1 cellular context compared by ENCODE assay signal in genomic region chr16:74991593-74992403, GRCh38.
TF ChIP-seq lines count a peak whose summit lies in the region.

No MANE protein-coding gene starts in this region.

TF ChIP-seq in HepG2, 621 proteins besides CTCF, POLR2A, EP300 and RAD21 (continued from another document and continues in another):
- TF ChIP-seq, protein P1, sequence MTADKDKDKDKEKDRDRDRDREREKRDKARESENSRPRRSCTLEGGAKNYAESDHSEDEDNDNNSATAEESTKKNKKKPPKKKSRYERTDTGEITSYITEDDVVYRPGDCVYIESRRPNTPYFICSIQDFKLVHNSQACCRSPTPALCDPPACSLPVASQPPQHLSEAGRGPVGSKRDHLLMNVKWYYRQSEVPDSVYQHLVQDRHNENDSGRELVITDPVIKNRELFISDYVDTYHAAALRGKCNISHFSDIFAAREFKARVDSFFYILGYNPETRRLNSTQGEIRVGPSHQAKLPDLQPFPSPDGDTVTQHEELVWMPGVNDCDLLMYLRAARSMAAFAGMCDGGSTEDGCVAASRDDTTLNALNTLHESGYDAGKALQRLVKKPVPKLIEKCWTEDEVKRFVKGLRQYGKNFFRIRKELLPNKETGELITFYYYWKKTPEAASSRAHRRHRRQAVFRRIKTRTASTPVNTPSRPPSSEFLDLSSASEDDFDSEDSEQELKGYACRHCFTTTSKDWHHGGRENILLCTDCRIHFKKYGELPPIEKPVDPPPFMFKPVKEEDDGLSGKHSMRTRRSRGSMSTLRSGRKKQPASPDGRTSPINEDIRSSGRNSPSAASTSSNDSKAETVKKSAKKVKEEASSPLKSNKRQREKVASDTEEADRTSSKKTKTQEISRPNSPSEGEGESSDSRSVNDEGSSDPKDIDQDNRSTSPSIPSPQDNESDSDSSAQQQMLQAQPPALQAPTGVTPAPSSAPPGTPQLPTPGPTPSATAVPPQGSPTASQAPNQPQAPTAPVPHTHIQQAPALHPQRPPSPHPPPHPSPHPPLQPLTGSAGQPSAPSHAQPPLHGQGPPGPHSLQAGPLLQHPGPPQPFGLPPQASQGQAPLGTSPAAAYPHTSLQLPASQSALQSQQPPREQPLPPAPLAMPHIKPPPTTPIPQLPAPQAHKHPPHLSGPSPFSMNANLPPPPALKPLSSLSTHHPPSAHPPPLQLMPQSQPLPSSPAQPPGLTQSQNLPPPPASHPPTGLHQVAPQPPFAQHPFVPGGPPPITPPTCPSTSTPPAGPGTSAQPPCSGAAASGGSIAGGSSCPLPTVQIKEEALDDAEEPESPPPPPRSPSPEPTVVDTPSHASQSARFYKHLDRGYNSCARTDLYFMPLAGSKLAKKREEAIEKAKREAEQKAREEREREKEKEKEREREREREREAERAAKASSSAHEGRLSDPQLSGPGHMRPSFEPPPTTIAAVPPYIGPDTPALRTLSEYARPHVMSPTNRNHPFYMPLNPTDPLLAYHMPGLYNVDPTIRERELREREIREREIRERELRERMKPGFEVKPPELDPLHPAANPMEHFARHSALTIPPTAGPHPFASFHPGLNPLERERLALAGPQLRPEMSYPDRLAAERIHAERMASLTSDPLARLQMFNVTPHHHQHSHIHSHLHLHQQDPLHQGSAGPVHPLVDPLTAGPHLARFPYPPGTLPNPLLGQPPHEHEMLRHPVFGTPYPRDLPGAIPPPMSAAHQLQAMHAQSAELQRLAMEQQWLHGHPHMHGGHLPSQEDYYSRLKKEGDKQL (CRISPR knock-in tag; IDR thresholded peaks at IDR 0.05; ENCODE audit: low read depth): peak; percentile 70
- TF ChIP-seq CHD2 (IDR thresholded peaks at IDR 0.05; ENCODE audit: low read depth, low read length): no peak
- TF ChIP-seq SSRP1 (CRISPR knock-in tag; IDR thresholded peaks at IDR 0.05): no peak
- 0 out of 2 replicates have a peak, but pooled peaks have one; percentile 13 for TF ChIP-seq NCOA5 (CRISPR knock-in tag; IDR thresholded peaks at IDR 0.05)
- peak; percentile 70 for TF ChIP-seq ATF3 (CRISPR knock-in tag; IDR thresholded peaks at IDR 0.05)
- TF ChIP-seq ZNF260 (CRISPR knock-in tag; IDR thresholded peaks at IDR 0.05; ENCODE audit: borderline replicate concordance, low read depth): no peak
- TF ChIP-seq, protein P2, sequence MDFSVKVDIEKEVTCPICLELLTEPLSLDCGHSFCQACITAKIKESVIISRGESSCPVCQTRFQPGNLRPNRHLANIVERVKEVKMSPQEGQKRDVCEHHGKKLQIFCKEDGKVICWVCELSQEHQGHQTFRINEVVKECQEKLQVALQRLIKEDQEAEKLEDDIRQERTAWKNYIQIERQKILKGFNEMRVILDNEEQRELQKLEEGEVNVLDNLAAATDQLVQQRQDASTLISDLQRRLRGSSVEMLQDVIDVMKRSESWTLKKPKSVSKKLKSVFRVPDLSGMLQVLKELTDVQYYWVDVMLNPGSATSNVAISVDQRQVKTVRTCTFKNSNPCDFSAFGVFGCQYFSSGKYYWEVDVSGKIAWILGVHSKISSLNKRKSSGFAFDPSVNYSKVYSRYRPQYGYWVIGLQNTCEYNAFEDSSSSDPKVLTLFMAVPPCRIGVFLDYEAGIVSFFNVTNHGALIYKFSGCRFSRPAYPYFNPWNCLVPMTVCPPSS (IDR thresholded peaks at IDR 0.05): no peak
- TF ChIP-seq KAT8 (CRISPR knock-in tag; IDR thresholded peaks at IDR 0.05): peak; percentile 68
- no peak for TF ChIP-seq NFRKB (IDR thresholded peaks at IDR 0.05)
- no peak for TF ChIP-seq GTF2F1 (IDR thresholded peaks at IDR 0.05; ENCODE audit: low read length)
- no peak for TF ChIP-seq ATF1 (CRISPR knock-in tag; IDR thresholded peaks at IDR 0.05)
- TF ChIP-seq AKAP8 (CRISPR knock-in tag; IDR thresholded peaks at IDR 0.05): 0 out of 2 replicates have a peak, but pooled peaks have one; percentile 55
- TF ChIP-seq HNF4A (CRISPR knock-in tag; IDR thresholded peaks at IDR 0.05): peak; percentile 98
- no peak; the same call in 1 of the 2 replicates for TF ChIP-seq ARNT2 (CRISPR knock-in tag; IDR thresholded peaks at IDR 0.05; ENCODE audit: low read depth)
- no peak for TF ChIP-seq TIGD3 (CRISPR knock-in tag; IDR thresholded peaks at IDR 0.05; ENCODE audit: borderline replicate concordance)
- TF ChIP-seq MAFG (CRISPR knock-in tag; IDR thresholded peaks at IDR 0.05): no peak
- no peak for TF ChIP-seq KAT2B (IDR thresholded peaks at IDR 0.05; ENCODE audit: borderline replicate concordance, low read depth, low read length)
- peak; percentile 22 for TF ChIP-seq ZNF235 (CRISPR knock-in tag; IDR thresholded peaks at IDR 0.05; ENCODE audit: borderline replicate concordance)
- TF ChIP-seq, protein P3, sequence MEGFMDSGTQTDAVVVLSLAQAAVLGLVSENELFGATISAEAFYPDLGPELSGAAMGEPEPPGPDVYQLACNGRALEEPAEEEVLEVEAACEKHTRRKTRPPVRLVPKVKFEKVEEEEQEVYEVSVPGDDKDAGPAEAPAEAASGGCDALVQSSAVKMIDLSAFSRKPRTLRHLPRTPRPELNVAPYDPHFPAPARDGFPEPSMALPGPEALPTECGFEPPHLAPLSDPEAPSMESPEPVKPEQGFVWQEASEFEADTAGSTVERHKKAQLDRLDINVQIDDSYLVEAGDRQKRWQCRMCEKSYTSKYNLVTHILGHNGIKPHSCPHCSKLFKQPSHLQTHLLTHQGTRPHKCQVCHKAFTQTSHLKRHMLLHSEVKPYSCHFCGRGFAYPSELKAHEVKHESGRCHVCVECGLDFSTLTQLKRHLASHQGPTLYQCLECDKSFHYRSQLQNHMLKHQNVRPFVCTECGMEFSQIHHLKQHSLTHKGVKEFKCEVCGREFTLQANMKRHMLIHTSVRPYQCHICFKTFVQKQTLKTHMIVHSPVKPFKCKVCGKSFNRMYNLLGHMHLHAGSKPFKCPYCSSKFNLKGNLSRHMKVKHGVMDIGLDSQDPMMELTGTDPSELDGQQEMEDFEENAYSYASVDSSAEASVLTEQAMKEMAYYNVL (CRISPR knock-in tag; IDR thresholded peaks at IDR 0.05; ENCODE audit: borderline replicate concordance): peak; percentile 87
- peak; percentile 66 for TF ChIP-seq ZNF574 (CRISPR knock-in tag; IDR thresholded peaks at IDR 0.05)
- no peak for TF ChIP-seq ATF7-NPFF (CRISPR knock-in tag; IDR thresholded peaks at IDR 0.05; ENCODE audit: low read depth)
- TF ChIP-seq, protein P4, sequence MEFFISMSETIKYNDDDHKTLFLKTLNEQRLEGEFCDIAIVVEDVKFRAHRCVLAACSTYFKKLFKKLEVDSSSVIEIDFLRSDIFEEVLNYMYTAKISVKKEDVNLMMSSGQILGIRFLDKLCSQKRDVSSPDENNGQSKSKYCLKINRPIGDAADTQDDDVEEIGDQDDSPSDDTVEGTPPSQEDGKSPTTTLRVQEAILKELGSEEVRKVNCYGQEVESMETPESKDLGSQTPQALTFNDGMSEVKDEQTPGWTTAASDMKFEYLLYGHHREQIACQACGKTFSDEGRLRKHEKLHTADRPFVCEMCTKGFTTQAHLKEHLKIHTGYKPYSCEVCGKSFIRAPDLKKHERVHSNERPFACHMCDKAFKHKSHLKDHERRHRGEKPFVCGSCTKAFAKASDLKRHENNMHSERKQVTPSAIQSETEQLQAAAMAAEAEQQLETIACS (CRISPR knock-in tag; IDR thresholded peaks at IDR 0.05): no peak
- TF ChIP-seq SP1 (IDR thresholded peaks at IDR 0.05): no peak
- TF ChIP-seq SP1 (CRISPR knock-in tag; IDR thresholded peaks at IDR 0.05): no peak
- peak; percentile 86; the same call in 1 of the 2 replicates for TF ChIP-seq IRF2 (CRISPR knock-in tag; IDR thresholded peaks at IDR 0.05)
- TF ChIP-seq HDAC2 (CRISPR knock-in tag; IDR thresholded peaks at IDR 0.05): peak; percentile 91; the same call in 1 of the 2 replicates
- no peak; the same call in 1 of the 2 replicates for TF ChIP-seq SP140L (CRISPR knock-in tag; IDR thresholded peaks at IDR 0.05; ENCODE audit: borderline replicate concordance)
- TF ChIP-seq MYC (CRISPR knock-in tag; IDR thresholded peaks at IDR 0.05; ENCODE audit: borderline replicate concordance): peak; percentile 67; the same call in 1 of the 2 replicates
- TF ChIP-seq CAMTA2 (CRISPR knock-in tag; IDR thresholded peaks at IDR 0.05; ENCODE audit: borderline replicate concordance): no peak
- no peak for TF ChIP-seq ZNF776 (CRISPR knock-in tag; IDR thresholded peaks at IDR 0.05)
- TF ChIP-seq ZNF556 (CRISPR knock-in tag; IDR thresholded peaks at IDR 0.05; ENCODE audit: borderline replicate concordance): no peak; the same call in 1 of the 2 replicates
- TF ChIP-seq MEIS2 (CRISPR knock-in tag; IDR thresholded peaks at IDR 0.05): peak; percentile 80
- TF ChIP-seq ZNF460 (CRISPR knock-in tag; IDR thresholded peaks at IDR 0.05; ENCODE audit: borderline replicate concordance): no peak
- peak; percentile 75 for TF ChIP-seq ZFY (CRISPR knock-in tag; IDR thresholded peaks at IDR 0.05)
- TF ChIP-seq MXD4 (CRISPR knock-in tag; IDR thresholded peaks at IDR 0.05): 0 out of 2 replicates have a peak, but pooled peaks have one; percentile 32
- TF ChIP-seq HHEX (CRISPR knock-in tag; IDR thresholded peaks at IDR 0.05): peak; percentile 21; the same call in 1 of the 2 replicates
- no peak for TF ChIP-seq MTERF4 (CRISPR knock-in tag; IDR thresholded peaks at IDR 0.05)
- no peak for TF ChIP-seq PCBP2 (optimal IDR thresholded peaks at IDR 0.05; ENCODE audit: low read depth, low read length, poor library complexity, severe bottlenecking)
- no peak for TF ChIP-seq KDM3A (CRISPR knock-in tag; IDR thresholded peaks at IDR 0.05; ENCODE audit: low read depth)
- TF ChIP-seq SKI (IDR thresholded peaks at IDR 0.05; ENCODE audit: partially characterized antibody): peak; percentile 24
- peak; percentile 78 for TF ChIP-seq ZNF605 (CRISPR knock-in tag; IDR thresholded peaks at IDR 0.05)
- 0 out of 2 replicates have a peak, but pooled peaks have one; percentile 25 for TF ChIP-seq ZNF354B (CRISPR knock-in tag; IDR thresholded peaks at IDR 0.05)
- TF ChIP-seq MXD1 (CRISPR knock-in tag; IDR thresholded peaks at IDR 0.05): no peak
- TF ChIP-seq SMARCE1 (IDR thresholded peaks at IDR 0.05; ENCODE audit: borderline replicate concordance): no peak
- TF ChIP-seq TCF7L2 (IDR thresholded peaks at IDR 0.05; ENCODE audit: low read depth, low read length): no peak
- TF ChIP-seq HOXA3 (CRISPR knock-in tag; IDR thresholded peaks at IDR 0.05): peak; percentile 63; the same call in 1 of the 2 replicates
- TF ChIP-seq KLF13 (CRISPR knock-in tag; IDR thresholded peaks at IDR 0.05): no peak
- TF ChIP-seq FOXC1 (CRISPR knock-in tag; IDR thresholded peaks at IDR 0.05; ENCODE audit: borderline replicate concordance): peak; percentile 16; the same call in 1 of the 2 replicates
- TF ChIP-seq, protein P5, sequence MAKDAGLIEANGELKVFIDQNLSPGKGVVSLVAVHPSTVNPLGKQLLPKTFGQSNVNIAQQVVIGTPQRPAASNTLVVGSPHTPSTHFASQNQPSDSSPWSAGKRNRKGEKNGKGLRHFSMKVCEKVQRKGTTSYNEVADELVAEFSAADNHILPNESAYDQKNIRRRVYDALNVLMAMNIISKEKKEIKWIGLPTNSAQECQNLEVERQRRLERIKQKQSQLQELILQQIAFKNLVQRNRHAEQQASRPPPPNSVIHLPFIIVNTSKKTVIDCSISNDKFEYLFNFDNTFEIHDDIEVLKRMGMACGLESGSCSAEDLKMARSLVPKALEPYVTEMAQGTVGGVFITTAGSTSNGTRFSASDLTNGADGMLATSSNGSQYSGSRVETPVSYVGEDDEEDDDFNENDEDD (CRISPR knock-in tag; IDR thresholded peaks at IDR 0.05; ENCODE audit: borderline replicate concordance): no peak; the same call in 1 of the 2 replicates
- TF ChIP-seq ZNF772 (CRISPR knock-in tag; IDR thresholded peaks at IDR 0.05): peak; percentile 80; the same call in 1 of the 2 replicates
- peak; percentile 96 for TF ChIP-seq GATAD2A (CRISPR knock-in tag; IDR thresholded peaks at IDR 0.05)
- TF ChIP-seq ZNF263 (CRISPR knock-in tag; IDR thresholded peaks at IDR 0.05): peak; percentile 30; the same call in 1 of the 2 replicates
- no peak for TF ChIP-seq ZNF296 (CRISPR knock-in tag; conservative IDR thresholded peaks at IDR 0.05)
- TF ChIP-seq SIX4 (CRISPR knock-in tag; IDR thresholded peaks at IDR 0.05): peak; percentile 93
- peak; percentile 91 for TF ChIP-seq FOXA3 (CRISPR knock-in tag; IDR thresholded peaks at IDR 0.05)
